ENCODE assay signal across 12 cellular contexts in genomic region chr19:19474950-19475781, GRCh38. TPM values are rescaled to one million over a fixed set of nuclear protein-coding genes. Genes with fewer than 3 reads are reported as not detected.
DNase-seq lines count a peak whose midpoint lies in the region; ATAC-seq and TF ChIP-seq lines count a peak whose summit lies in the region.
"Had no signal": no experiment of that assay in that cellular context is flagged by ENCODE, and none has a peak within 500 bp of the region (broad histone marks: within the 10 kb centered on the region; RNA-seq: fewer than 3 reads in every experiment).

No MANE protein-coding gene starts in this region.

- peaks cover 85 to 100% (median 99%) of the 10 kb centered on the region in 11 experiments; a peak in 21 of 22 replicates for H4K20me1 ChIP-seq in BLaER1 treated with 17β-estradiol and CSF1 and Interleukin-3, amounts not matched to agents 10 nM and 100 nM

- H3K27ac ChIP-seq in BLaER1 treated with 17β-estradiol and CSF1 and Interleukin-3, amounts not matched to agents 10 nM and 100 nM, result peak overlapping the region in 6 of 11 experiments; percentile 1 to 41 (median 24); a peak in 10 of 22 replicates

- DNase-seq in HFFc6, result no peak
- no peak for DNase-seq in neural crest cell (ENCODE audit: low read depth, low spot score)
- DNase-seq in DMS114 treated with DMSO at 0.1 percent for 48 hours (lab: John Stamatoyannopoulos, UW; ENCODE audit: unreplicated experiment), result no peak
- DNase-seq: activated effector memory CD4-positive, alpha-beta T cell treated with anti-CD3 and anti-CD28 coated beads, Interleukin-2, amount 50 U/mL, for 16 hours; NCI-H1930; stimulated activated CD4-positive, alpha-beta T cell treated with anti-CD3 and anti-CD28 coated beads, Interleukin-15, amount 100 ng/mL, for 24 hours had no signal

- H3K9ac ChIP-seq in BLaER1 treated with 17β-estradiol and CSF1 and Interleukin-3, amounts not matched to agents 10 nM and 100 nM, result peak overlapping the region in 4 of 11 experiments; percentile 11 to 51 (median 29); a peak in 4 of 22 replicates

- ATAC-seq in GM18505 (IDR thresholded peaks at IDR 0.05; ENCODE audit: unreplicated experiment) (no peak), HG02970 (IDR thresholded peaks at IDR 0.05; ENCODE audit: low FRiP score, unreplicated experiment) (no peak), GM21447 (IDR thresholded peaks at IDR 0.05; ENCODE audit: unreplicated experiment) (no peak)

- peaks cover 72 to 100% (median 93%) of the 10 kb centered on the region in 11 experiments for H3K36me3 ChIP-seq in BLaER1 treated with 17β-estradiol and CSF1 and Interleukin-3, amounts not matched to agents 10 nM and 100 nM

- H3K4me1 ChIP-seq in BLaER1 treated with 17β-estradiol and CSF1 and Interleukin-3, amounts not matched to agents 10 nM and 100 nM, result peaks cover 41 to 84% (median 64%) of the 10 kb centered on the region in 10 experiments
- H3K4me1 ChIP-seq: Caco-2 had no signal

- TF ChIP-seq POLR2A in GM18505 (IDR thresholded peaks at IDR 0.05; ENCODE audit: borderline replicate concordance, extremely low read depth, insufficient read depth, insufficient read length), result no peak

- peaks cover 24% of the 10 kb centered on the region for H3K4me1 Mint-ChIP-seq in HFFc6 (ENCODE audit: low read depth)
- peaks cover 69% of the 10 kb centered on the region for H3K4me1 Mint-ChIP-seq in dendritic cell treated with granulocyte-macrophage colony-stimulating factor and Interleukin-4, amounts not matched to agents 40 ng/mL and 50 ng/mL, for 4 days (ENCODE audit: low read depth)
- peaks cover 15% of the 10 kb centered on the region for H3K4me1 Mint-ChIP-seq in neural crest cell

- H3K9me3 Mint-ChIP-seq in HFFc6, result no peaks in the 10 kb centered on the region
- H3K9me3 Mint-ChIP-seq in dendritic cell treated with granulocyte-macrophage colony-stimulating factor and Interleukin-4, amounts not matched to agents 40 ng/mL and 50 ng/mL, for 4 days, result no peaks in the 10 kb centered on the region
- H3K9me3 Mint-ChIP-seq in neural crest cell, result no peaks in the 10 kb centered on the region

- TF ChIP-seq CTCF in HFFc6 (IDR thresholded peaks at IDR 0.05), result no peak
- TF ChIP-seq CTCF in neural crest cell (conservative IDR thresholded peaks at IDR 0.05), result no peak

- H3K4me2 ChIP-seq in BLaER1 treated with 17β-estradiol and CSF1 and Interleukin-3, amounts not matched to agents 10 nM and 100 nM, result peak overlapping the region in 3 of 11 experiments; percentile 6 to 51 (median 39); a peak in 5 of 22 replicates

- H3K9me3 ChIP-seq in BLaER1 treated with 17β-estradiol and CSF1 and Interleukin-3, amounts not matched to agents 10 nM and 100 nM (replicated peaks in 1 of 11), result no peaks in the 10 kb centered on the region
- H3K9me3 ChIP-seq: Caco-2 had no signal

- no peak overlapping the region for H3K4me3 ChIP-seq in BLaER1 treated with 17β-estradiol and CSF1 and Interleukin-3, amounts not matched to agents 10 nM and 100 nM

- H3K27me3 Mint-ChIP-seq in HFFc6 (ENCODE audit: insufficient read depth), result no peaks in the 10 kb centered on the region; the same call in 1 of the 2 replicates
- H3K27me3 Mint-ChIP-seq in dendritic cell treated with granulocyte-macrophage colony-stimulating factor and Interleukin-4, amounts not matched to agents 40 ng/mL and 50 ng/mL, for 4 days, result no peaks in the 10 kb centered on the region
- no peaks in the 10 kb centered on the region for H3K27me3 Mint-ChIP-seq in neural crest cell (ENCODE audit: low read depth)

- H3K27me3 ChIP-seq in BLaER1 treated with 17β-estradiol and CSF1 and Interleukin-3, amounts not matched to agents 10 nM and 100 nM, result no peaks in the 10 kb centered on the region

- H3K36me3 Mint-ChIP-seq in HFFc6 (ENCODE audit: low read depth) (peaks cover 5% of the 10 kb centered on the region), neural crest cell (ENCODE audit: low read depth) (peaks cover 8% of the 10 kb centered on the region)
- peaks cover 71% of the 10 kb centered on the region for H3K36me3 Mint-ChIP-seq in dendritic cell treated with granulocyte-macrophage colony-stimulating factor and Interleukin-4, amounts not matched to agents 40 ng/mL and 50 ng/mL, for 4 days (ENCODE audit: low read depth)

- H3K4me3 Mint-ChIP-seq in HFFc6 (no peak overlapping the region), neural crest cell (no peak overlapping the region)
- no peak overlapping the region for H3K4me3 Mint-ChIP-seq in dendritic cell treated with granulocyte-macrophage colony-stimulating factor and Interleukin-4, amounts not matched to agents 40 ng/mL and 50 ng/mL, for 4 days

- peak overlapping the region; percentile 26; the same call in 1 of the 2 replicates for H3K27ac Mint-ChIP-seq in HFFc6
- peak overlapping the region; percentile 20 for H3K27ac Mint-ChIP-seq in dendritic cell treated with granulocyte-macrophage colony-stimulating factor and Interleukin-4, amounts not matched to agents 40 ng/mL and 50 ng/mL, for 4 days
- peak overlapping the region; percentile 19 for H3K27ac Mint-ChIP-seq in neural crest cell (ENCODE audit: unreplicated experiment)

- intact Hi-C loops in dendritic cell treated with granulocyte-macrophage colony-stimulating factor and Interleukin-4, amounts not matched to agents 40 ng/mL and 50 ng/mL, for 4 days (cut with micrococcal nuclease), result loop anchor here (5.0 kb wide), 1 partner anchor 68 kb away; the partner anchor contains the start of gene GATAD2A

RNA-seq across cellular contexts. Expression of gene TSSK6, which starts 40.2 kb away (rescaled TPM):
- 1 to 10 TPM in 2 of 6 experiments, under 1 TPM in 4; 0.61 to 1.3 (median 0.92) TPM for total RNA-seq in HFFc6 (2021; fragmentation: NEBNext Ultra II Directional; extraction: Animal tissue kit (Norgen Biotek cat#: 25700))
- 2.7 and 2.9 TPM in 2 replicates for total RNA-seq in neural crest cell

RNA-seq across cellular contexts. Expression of gene NDUFA13, which starts 40.9 kb away (rescaled TPM):
- total RNA-seq in HFFc6 (2021; fragmentation: NEBNext Ultra II Directional; extraction: Animal tissue kit (Norgen Biotek cat#: 25700)), result 100 to 1,000 TPM; 266 to 393 (median 323) TPM
- total RNA-seq in neural crest cell, result 371 and 389 TPM in 2 replicates

RNA-seq across cellular contexts. Expression of gene YJEFN3, which starts 53.5 kb away (rescaled TPM):
- 1 to 10 TPM; 1.4 to 2.5 (median 2.0) TPM for total RNA-seq in HFFc6 (2021; fragmentation: NEBNext Ultra II Directional; extraction: Animal tissue kit (Norgen Biotek cat#: 25700))
- 15.0 and 18.1 TPM in 2 replicates for total RNA-seq in neural crest cell
